Comparison of ENCODE assay signal across 1 cellular context in the genomic region with DNA sequence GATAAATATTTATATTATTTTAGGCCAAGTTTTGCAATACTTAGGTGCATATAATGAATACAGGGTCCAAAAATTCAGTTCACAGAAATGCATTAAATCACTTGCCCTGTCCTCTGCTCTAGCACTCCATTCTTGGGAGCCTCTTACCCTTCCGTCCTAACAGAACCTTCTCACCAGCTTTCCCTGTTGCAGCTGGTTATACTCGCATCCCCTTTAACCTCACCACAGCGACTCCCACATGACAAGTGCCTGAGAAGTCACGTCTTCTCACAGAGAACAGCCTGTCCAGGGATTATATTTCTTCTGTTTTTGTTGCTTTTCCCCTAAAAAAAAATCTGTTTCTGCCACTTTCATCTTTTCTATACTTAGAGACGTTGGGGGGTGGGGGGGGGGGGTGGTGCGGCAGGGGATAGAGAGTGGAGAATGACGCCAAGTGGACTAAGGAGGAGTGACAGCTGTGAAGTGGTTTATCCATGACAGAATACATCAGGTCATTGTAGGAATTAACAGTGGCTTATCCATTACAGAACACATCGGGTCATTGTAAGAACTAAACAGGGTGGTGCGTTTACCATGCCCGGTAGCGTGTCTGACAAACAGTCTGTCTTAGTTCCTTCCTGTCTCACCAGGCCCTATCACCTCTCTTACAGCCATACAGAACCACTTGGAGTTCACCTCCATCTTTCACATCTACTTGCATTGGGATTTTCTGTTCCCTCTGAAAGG.
TF ChIP-seq lines count a peak whose summit lies in the region.

No MANE protein-coding gene starts in this region.

TF ChIP-seq in IMR-90, 13 proteins besides CTCF, POLR2A, EP300 and RAD21 (continued from another document):
- TF ChIP-seq, protein P1, sequence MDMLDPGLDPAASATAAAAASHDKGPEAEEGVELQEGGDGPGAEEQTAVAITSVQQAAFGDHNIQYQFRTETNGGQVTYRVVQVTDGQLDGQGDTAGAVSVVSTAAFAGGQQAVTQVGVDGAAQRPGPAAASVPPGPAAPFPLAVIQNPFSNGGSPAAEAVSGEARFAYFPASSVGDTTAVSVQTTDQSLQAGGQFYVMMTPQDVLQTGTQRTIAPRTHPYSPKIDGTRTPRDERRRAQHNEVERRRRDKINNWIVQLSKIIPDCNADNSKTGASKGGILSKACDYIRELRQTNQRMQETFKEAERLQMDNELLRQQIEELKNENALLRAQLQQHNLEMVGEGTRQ (IDR thresholded peaks at IDR 0.05; ENCODE audit: low read depth, low read length): no peak
- TF ChIP-seq MAZ (IDR thresholded peaks at IDR 0.05; ENCODE audit: borderline replicate concordance, low read depth, low read length): no peak
- TF ChIP-seq RFX5 (IDR thresholded peaks at IDR 0.05; ENCODE audit: low read depth, low read length): no peak
- no peak for TF ChIP-seq SMC3 (IDR thresholded peaks at IDR 0.05; ENCODE audit: low read depth, low read length)
- no peak for TF ChIP-seq NFE2L2 (IDR thresholded peaks at IDR 0.05; ENCODE audit: low read depth, low read length)
- no peak for TF ChIP-seq MAFK (IDR thresholded peaks at IDR 0.05; ENCODE audit: low read depth, low read length)
- no peak for TF ChIP-seq CEBPB (IDR thresholded peaks at IDR 0.05; ENCODE audit: low read depth, low read length)
- no peak for TF ChIP-seq CHD1 (IDR thresholded peaks at IDR 0.05; ENCODE audit: low read depth, low read length)
- TF ChIP-seq RCOR1 (IDR thresholded peaks at IDR 0.05; ENCODE audit: insufficient replicate concordance, low read length): no peak
- TF ChIP-seq, protein P2, sequence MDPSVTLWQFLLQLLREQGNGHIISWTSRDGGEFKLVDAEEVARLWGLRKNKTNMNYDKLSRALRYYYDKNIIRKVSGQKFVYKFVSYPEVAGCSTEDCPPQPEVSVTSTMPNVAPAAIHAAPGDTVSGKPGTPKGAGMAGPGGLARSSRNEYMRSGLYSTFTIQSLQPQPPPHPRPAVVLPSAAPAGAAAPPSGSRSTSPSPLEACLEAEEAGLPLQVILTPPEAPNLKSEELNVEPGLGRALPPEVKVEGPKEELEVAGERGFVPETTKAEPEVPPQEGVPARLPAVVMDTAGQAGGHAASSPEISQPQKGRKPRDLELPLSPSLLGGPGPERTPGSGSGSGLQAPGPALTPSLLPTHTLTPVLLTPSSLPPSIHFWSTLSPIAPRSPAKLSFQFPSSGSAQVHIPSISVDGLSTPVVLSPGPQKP (IDR thresholded peaks at IDR 0.05; ENCODE audit: borderline replicate concordance, low read depth, low read length): no peak
- no peak for TF ChIP-seq BHLHE40 (IDR thresholded peaks at IDR 0.05; ENCODE audit: low read depth, low read length)
- no peak for TF ChIP-seq FOS (IDR thresholded peaks at IDR 0.05; ENCODE audit: low read depth, low read length)
